In genomic region chr2:178589337-178589736, GRCh38 we compare ENCODE assay signal across 19 cellular contexts.
DNase-seq lines count a peak whose midpoint lies in the region; ATAC-seq and TF ChIP-seq lines count a peak whose summit lies in the region.
"Had no signal": no experiment of that assay in that cellular context is flagged by ENCODE, and none has a peak within 500 bp of the region (broad histone marks: within the 10 kb centered on the region; RNA-seq: fewer than 3 reads in every experiment).

No MANE protein-coding gene starts in this region.

- H3K9me3 Mint-ChIP-seq in activated T-helper 2 cell treated with anti-CD3 and anti-CD28 coated beads, Interferon-gamma antibody, Interleukin-2, Interleukin-4, amounts not matched to agents 10 μg/mL and 5 μg/mL and 100 μg/mL, durations not matched to agents 14 hours and 24 hours and 36 hours = peaks cover 4% of the 10 kb centered on the region

- no peaks in the 10 kb centered on the region for H3K4me1 Mint-ChIP-seq in activated T-helper 2 cell treated with anti-CD3 and anti-CD28 coated beads, Interferon-gamma antibody, Interleukin-2, Interleukin-4, amounts not matched to agents 10 μg/mL and 5 μg/mL and 100 μg/mL, durations not matched to agents 14 hours and 24 hours and 36 hours (ENCODE audit: low read depth)
- H3K4me1 Mint-ChIP-seq: CD4-positive, CD25-positive, alpha-beta regulatory T cell had no signal

- H3K4me2 ChIP-seq in osteoblast (ENCODE audit: insufficient read depth, low read length) = no peak overlapping the region
- H3K4me2 ChIP-seq: BLaER1 had no signal

- H3K9me3 ChIP-seq in right cardiac atrium (ENCODE audit: control insufficient read depth, low read length) (no peaks in the 10 kb centered on the region), osteoblast (ENCODE audit: low read depth, low read length) (no peaks in the 10 kb centered on the region), breast epithelium (no peaks in the 10 kb centered on the region)
- H3K9me3 ChIP-seq: BLaER1, SJCRH30 had no signal

- no peak overlapping the region for H3K4me3 Mint-ChIP-seq in activated T-helper 2 cell treated with anti-CD3 and anti-CD28 coated beads, Interferon-gamma antibody, Interleukin-2, Interleukin-4, amounts not matched to agents 10 μg/mL and 5 μg/mL and 100 μg/mL, durations not matched to agents 14 hours and 24 hours and 36 hours (ENCODE audit: low read depth)
- H3K4me3 Mint-ChIP-seq: CD4-positive, CD25-positive, alpha-beta regulatory T cell had no signal

- H3K36me3 ChIP-seq in osteoblast (ENCODE audit: insufficient read depth, low read length) (no peaks in the 10 kb centered on the region), breast epithelium (no peaks in the 10 kb centered on the region)
- H3K36me3 ChIP-seq: BLaER1 had no signal

- H4K20me1 ChIP-seq in osteoblast (ENCODE audit: insufficient read depth, low read length) = no peaks in the 10 kb centered on the region
- H4K20me1 ChIP-seq: BLaER1 had no signal

- H3K4me3 ChIP-seq in right cardiac atrium (ENCODE audit: low read length) (no peak overlapping the region), osteoblast (ENCODE audit: insufficient read depth, low read length) (no peak overlapping the region), breast epithelium (no peak overlapping the region)
- H3K4me3 ChIP-seq: BLaER1, SJCRH30 had no signal

- DNase-seq in left ventricle myocardium superior (no peak), right cardiac atrium (no peak), NOMO-1 treated with DMSO at 0.1 percent for 48 hours (lab: John Stamatoyannopoulos, UW; ENCODE audit: unreplicated experiment) (peak; percentile 81), osteoblast (ENCODE audit: insufficient read length, low spot score, missing footprints) (peak; percentile 9), NCI-H2107 treated with DMSO at 0.1 percent for 48 hours (lab: John Stamatoyannopoulos, UW; ENCODE audit: unreplicated experiment) (no peak), breast epithelium (ENCODE audit: low spot score in 2 of 2) (no peak)
- no peak for DNase-seq in activated T-helper 2 cell treated with anti-CD3 and anti-CD28 coated beads, Interferon-gamma antibody, Interleukin-2, Interleukin-4, amounts not matched to agents 10 μg/mL and 5 μg/mL and 100 μg/mL, durations not matched to agents 14 hours and 24 hours and 36 hours (ENCODE audit: low spot score)
- DNase-seq: CD4-positive, CD25-positive, alpha-beta regulatory T cell; Kasumi-1; NCI-H1048; NCI-H1417; NCI-H1694 treated with DMSO at 0.1 percent for 48 hours; NCI-H524; NCI-H748 treated with DMSO at 0.1 percent for 48 hours; SJCRH30 had no signal

- H3K27me3 Mint-ChIP-seq in activated T-helper 2 cell treated with anti-CD3 and anti-CD28 coated beads, Interferon-gamma antibody, Interleukin-2, Interleukin-4, amounts not matched to agents 10 μg/mL and 5 μg/mL and 100 μg/mL, durations not matched to agents 14 hours and 24 hours and 36 hours (ENCODE audit: low read depth) = no peaks in the 10 kb centered on the region
- H3K27me3 Mint-ChIP-seq: CD4-positive, CD25-positive, alpha-beta regulatory T cell had no signal

- ATAC-seq in left ventricle myocardium superior = peak; percentile 1
- ATAC-seq in right cardiac atrium = no peak
- no peak for ATAC-seq in HG03196 (IDR thresholded peaks at IDR 0.05; ENCODE audit: unreplicated experiment)
- ATAC-seq: HepG2, SK-N-SH treated with all-trans-retinoic acid at 6 μM for 48 hours had no signal

- TF ChIP-seq CTCF in osteoblast (IDR thresholded peaks at IDR 0.05; ENCODE audit: extremely low read depth, low read depth, low read length) (no peak), breast epithelium (IDR thresholded peaks at IDR 0.05) (no peak)

- H3K36me3 Mint-ChIP-seq in activated T-helper 2 cell treated with anti-CD3 and anti-CD28 coated beads, Interferon-gamma antibody, Interleukin-2, Interleukin-4, amounts not matched to agents 10 μg/mL and 5 μg/mL and 100 μg/mL, durations not matched to agents 14 hours and 24 hours and 36 hours (ENCODE audit: low read depth) = peaks cover 65% of the 10 kb centered on the region

- 74% methylated on average over 2 of the region's 2 CpGs for WGBS in right cardiac atrium

- no peak overlapping the region for H3K27ac Mint-ChIP-seq in activated T-helper 2 cell treated with anti-CD3 and anti-CD28 coated beads, Interferon-gamma antibody, Interleukin-2, Interleukin-4, amounts not matched to agents 10 μg/mL and 5 μg/mL and 100 μg/mL, durations not matched to agents 14 hours and 24 hours and 36 hours

- no peaks in the 10 kb centered on the region for H3K27me3 ChIP-seq in right cardiac atrium (ENCODE audit: control insufficient read depth, insufficient read depth)
- H3K27me3 ChIP-seq in osteoblast (ENCODE audit: insufficient read depth, low read length) = no peaks in the 10 kb centered on the region
- no peaks in the 10 kb centered on the region for H3K27me3 ChIP-seq in breast epithelium
- H3K27me3 ChIP-seq: BLaER1, SJCRH30 had no signal

- no peak for TF ChIP-seq POLR2A in breast epithelium (IDR thresholded peaks at IDR 0.05)

- no peaks in the 10 kb centered on the region for H3K79me2 ChIP-seq in osteoblast (ENCODE audit: insufficient read depth, low read length)

- H3K4me1 ChIP-seq in right cardiac atrium (ENCODE audit: control insufficient read depth, insufficient read depth, low read length) (no peaks in the 10 kb centered on the region), osteoblast (ENCODE audit: insufficient read depth, low read length) (no peaks in the 10 kb centered on the region), breast epithelium (no peaks in the 10 kb centered on the region)
- H3K4me1 ChIP-seq: BLaER1, SJCRH30 had no signal

- no peak overlapping the region for H2AFZ ChIP-seq in osteoblast (ENCODE audit: low read length)

- intact Hi-C loops in left ventricle myocardium superior (cut with micrococcal nuclease) (no loop called here), right cardiac atrium (cut with DNase I) (no loop called here), breast epithelium (cut with DNase I; ENCODE audit: low total_unique reads) (no loop called here)
- intact Hi-C loops in activated T-helper 2 cell treated with anti-CD3 and anti-CD28 coated beads, Interferon-gamma antibody, Interleukin-2, Interleukin-4, amounts not matched to agents 10 μg/mL and 5 μg/mL and 100 μg/mL, durations not matched to agents 14 hours and 24 hours and 36 hours (cut with micrococcal nuclease) = no loop called here

- H3K27ac ChIP-seq in right cardiac atrium (ENCODE audit: low read length) (no peak overlapping the region), osteoblast (ENCODE audit: low read depth, low read length) (no peak overlapping the region), breast epithelium (no peak overlapping the region)
- H3K27ac ChIP-seq: BLaER1, SJCRH30 had no signal

Comparison
In these comparisons a context has a peak if more than half of its experiments do, and no peak if none do; other contexts are left out.
1. DNase-seq: peak in NOMO-1 treated with DMSO at 0.1 percent for 48 hours (single experiment) and osteoblast (single experiment); none in left ventricle myocardium superior (single experiment), right cardiac atrium (0 of 3), NCI-H2107 treated with DMSO at 0.1 percent for 48 hours (single experiment), activated T-helper 2 cell treated with anti-CD3 and anti-CD28 coated beads, Interferon-gamma antibody, Interleukin-2, Interleukin-4, amounts not matched to agents 10 μg/mL and 5 μg/mL and 100 μg/mL, durations not matched to agents 14 hours and 24 hours and 36 hours (single experiment) and breast epithelium (0 of 2).